In the genomic region with DNA sequence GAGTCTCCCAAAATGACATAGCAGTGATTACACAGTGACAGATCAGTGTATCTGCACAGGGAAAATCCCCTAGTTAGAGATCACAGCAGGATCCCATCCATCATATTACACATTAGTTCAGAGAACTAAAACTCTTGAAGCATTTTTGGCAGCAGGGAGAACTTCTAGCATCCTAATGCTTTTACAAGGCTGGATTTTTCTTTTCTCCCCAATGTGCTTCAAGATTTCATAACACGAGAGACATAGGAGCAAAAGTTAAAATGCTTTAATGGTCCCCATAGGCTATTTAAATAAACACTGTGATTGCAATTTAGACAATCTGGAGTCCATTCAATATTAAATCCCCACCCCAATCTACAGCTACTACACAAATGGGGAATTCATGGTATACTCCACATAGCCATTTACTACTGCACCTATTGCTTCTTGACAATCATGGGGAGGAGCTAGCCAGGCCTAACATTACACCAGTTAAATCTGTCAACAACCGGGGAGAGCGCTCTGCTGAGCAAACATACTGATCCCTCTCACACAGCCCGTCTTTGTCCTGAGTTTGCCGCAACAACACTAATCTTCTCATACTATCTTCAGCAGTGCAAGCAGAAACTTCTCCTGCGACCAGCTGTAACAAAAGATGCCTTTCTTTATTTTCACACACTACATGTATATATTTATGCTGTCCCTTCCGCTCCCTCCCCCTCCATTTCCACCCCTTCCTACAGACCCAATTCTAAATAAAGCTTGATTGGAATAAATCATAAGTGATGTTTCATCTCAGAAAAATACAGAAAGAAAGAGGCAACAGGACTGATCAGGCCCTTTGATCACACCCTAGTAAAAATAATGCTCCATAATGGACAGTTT, we compare ENCODE assay signal across 12 cellular contexts.
DNase-seq lines count a peak whose midpoint lies in the region; ATAC-seq and TF ChIP-seq lines count a peak whose summit lies in the region.
"Had no signal": no experiment of that assay in that cellular context is flagged by ENCODE, and none has a peak within 500 bp of the region (broad histone marks: within the 10 kb centered on the region; RNA-seq: fewer than 3 reads in every experiment).

No MANE protein-coding gene starts in this region.

- no peak for ATAC-seq in GM21825 (IDR thresholded peaks at IDR 0.05; ENCODE audit: unreplicated experiment)
- ATAC-seq in HG03521 (IDR thresholded peaks at IDR 0.05; ENCODE audit: unreplicated experiment) = no peak
- ATAC-seq: CD8-positive, alpha-beta T cell; gastrocnemius medialis; stimulated activated memory B cell treated with anti-CD40 and anti-IgM and Interleukin-4, amounts not matched to agents 10 μg/mL and 1 μg/mL and 100 μg/mL, for 72 hours had no signal

- peak; percentile 32 for DNase-seq in ELF-1 (ENCODE audit: low read depth, low spot score)
- DNase-seq in NCI-H2081 treated with DMSO at 0.1 percent for 48 hours (lab: John Stamatoyannopoulos, UW) = peak; percentile 76
- peak; percentile 10 to 32 for DNase-seq in cardiac fibroblast (ENCODE audit: low read depth in 2 of 2)
- no peak for DNase-seq in SKM-1 treated with dmso at 0.1 percent for 144 hours (lab: John Stamatoyannopoulos, UW; ENCODE audit: unreplicated experiment)
- no peak for DNase-seq in OCI-M2 (lab: John Stamatoyannopoulos, UW; ENCODE audit: unreplicated experiment)
- DNase-seq: CD8-positive, alpha-beta T cell; gastrocnemius medialis; midbrain had no signal

- H3K4me3 ChIP-seq in cardiac fibroblast (replicated peaks in 1 of 2; ENCODE audit: low read depth in 2 of 2, low read length in 2 of 2) (no peak overlapping the region), mesodermal cell (ENCODE audit: extremely low read depth, insufficient read depth, low read length, poor library complexity, severe bottlenecking) (no peak overlapping the region)
- H3K4me3 ChIP-seq: gastrocnemius medialis had no signal

- no peak for TF ChIP-seq CTCF in cardiac fibroblast (IDR thresholded peaks at IDR 0.05; ENCODE audit: low read depth, low read length)

- peak overlapping the region; percentile 71 for H3K27ac ChIP-seq in mesodermal cell (ENCODE audit: low read depth, low read length, severe bottlenecking)
- H3K27ac ChIP-seq: gastrocnemius medialis had no signal

- 36 to 47% methylated on average over 5 of the region's 7 CpGs for WGBS in mesodermal cell (ENCODE audit: insufficient coverage in 2 of 2), 2 experiments

- no peaks in the 10 kb centered on the region for H3K36me3 ChIP-seq in mesodermal cell (ENCODE audit: control insufficient read depth, insufficient read depth, low read length)
- H3K36me3 ChIP-seq: gastrocnemius medialis had no signal

- H3K9me3 ChIP-seq in mesodermal cell (ENCODE audit: control insufficient read depth, low read length) = no peaks in the 10 kb centered on the region
- H3K9me3 ChIP-seq: gastrocnemius medialis had no signal

- no peaks in the 10 kb centered on the region for H3K4me1 ChIP-seq in mesodermal cell (ENCODE audit: control insufficient read depth, insufficient read depth, low read length, poor library complexity, severe bottlenecking)
- H3K4me1 ChIP-seq: gastrocnemius medialis had no signal

Comparison
In these comparisons a context has a peak if more than half of its experiments do, and no peak if none do; other contexts are left out.
1. DNase-seq: peak in ELF-1 (single experiment), NCI-H2081 treated with DMSO at 0.1 percent for 48 hours (single experiment) and cardiac fibroblast (2 of 2); none in SKM-1 treated with dmso at 0.1 percent for 144 hours (single experiment) and OCI-M2 (single experiment).